ENCODE assay signal across 17 cellular contexts in the genomic region with DNA sequence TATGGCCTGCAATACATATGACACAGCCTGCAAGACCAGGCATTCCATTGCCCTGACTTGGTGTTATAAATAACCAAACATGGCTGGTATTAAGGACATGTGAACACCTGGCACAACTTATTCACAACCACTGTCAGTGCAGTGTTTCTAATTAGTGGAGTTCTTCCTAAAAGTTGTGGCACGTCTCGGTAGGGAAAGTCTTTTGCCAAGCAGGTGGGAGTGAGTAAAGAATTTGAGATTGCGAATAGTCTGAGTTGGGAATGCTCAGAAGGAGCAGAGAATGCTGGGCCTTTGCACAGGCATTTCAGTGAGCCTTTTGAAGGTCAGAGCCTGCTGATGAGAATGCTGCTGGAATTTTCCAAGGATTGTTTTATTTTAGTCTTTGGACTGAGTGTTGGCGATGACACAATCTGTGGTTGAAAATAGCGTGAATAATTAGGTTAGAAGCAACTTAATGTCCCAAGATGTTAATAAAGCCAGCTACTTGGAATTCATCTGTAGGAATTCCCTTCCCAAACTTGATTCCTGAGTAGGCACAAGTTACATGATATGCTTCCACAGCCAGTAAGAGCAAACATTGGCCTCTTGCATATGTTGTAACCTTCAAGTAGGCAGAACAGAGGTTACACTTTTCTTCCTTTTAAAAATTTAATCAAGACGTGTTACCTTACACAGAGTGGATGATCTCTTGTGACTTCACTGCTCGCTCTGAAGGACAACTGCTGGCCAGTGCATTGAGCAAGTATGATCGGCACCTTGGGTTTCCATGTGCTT.
DNase-seq lines count a peak whose midpoint lies in the region; ATAC-seq, FAIRE-seq and TF ChIP-seq lines count a peak whose summit lies in the region.
"Had no signal": no experiment of that assay in that cellular context is flagged by ENCODE, and none has a peak within 500 bp of the region (broad histone marks: within the 10 kb centered on the region; RNA-seq: fewer than 3 reads in every experiment).

No MANE protein-coding gene starts in this region.

- H3K9me3 Mint-ChIP-seq in nephron: peaks cover 12% of the 10 kb centered on the region
- H3K9me3 Mint-ChIP-seq in activated CD8-positive, alpha-beta T cell treated with anti-CD3 and anti-CD28 coated beads for 36 hours: peaks cover 2% of the 10 kb centered on the region

- TF ChIP-seq CTCF in fibroblast of mammary gland (conservative IDR thresholded peaks at IDR 0.05; ENCODE audit: control insufficient read depth, insufficient read depth, low read depth, low read length) (no peak), nephron (IDR thresholded peaks at IDR 0.05; ENCODE audit: unreplicated experiment in 3 of 3) (no peak), uterus (IDR thresholded peaks at IDR 0.05) (no peak)
- TF ChIP-seq CTCF in activated CD8-positive, alpha-beta T cell treated with anti-CD3 and anti-CD28 coated beads for 36 hours (IDR thresholded peaks at IDR 0.05): no peak

- H3K9me3 ChIP-seq in uterus (no peaks in the 10 kb centered on the region), small intestine (ENCODE audit: control insufficient read depth, low read depth) (no peaks in the 10 kb centered on the region)
- H3K9me3 ChIP-seq: prostate gland, vagina had no signal

- no peaks in the 10 kb centered on the region for H3K36me3 ChIP-seq in uterus
- no peaks in the 10 kb centered on the region for H3K36me3 ChIP-seq in small intestine (ENCODE audit: control insufficient read depth in 2 of 2, insufficient read depth in 2 of 2, low read length in 2 of 2)
- H3K36me3 ChIP-seq: prostate gland, vagina had no signal

- peaks cover 21% of the 10 kb centered on the region for H3K4me1 Mint-ChIP-seq in nephron
- no peaks in the 10 kb centered on the region for H3K4me1 Mint-ChIP-seq in activated CD8-positive, alpha-beta T cell treated with anti-CD3 and anti-CD28 coated beads for 36 hours (ENCODE audit: low read depth)
- H3K4me1 Mint-ChIP-seq: activated CD4-positive, alpha-beta T cell treated with anti-CD3 and anti-CD28 coated beads, Interleukin-2, amount 10 ng/mL, durations not matched to agents 24 days and 14 days had no signal

- 87 to 88% (median 88%) methylated on average over 8 of the region's 8 CpGs for WGBS in small intestine, 3 donors

- TF ChIP-seq POLR2A in uterus (IDR thresholded peaks at IDR 0.05): no peak

- H3K27me3 Mint-ChIP-seq in nephron (ENCODE audit: low read depth): no peaks in the 10 kb centered on the region
- H3K27me3 Mint-ChIP-seq in activated CD8-positive, alpha-beta T cell treated with anti-CD3 and anti-CD28 coated beads for 36 hours: no peaks in the 10 kb centered on the region
- H3K27me3 Mint-ChIP-seq: activated CD4-positive, alpha-beta T cell treated with anti-CD3 and anti-CD28 coated beads, Interleukin-2, amount 10 ng/mL, durations not matched to agents 24 days and 14 days had no signal

- H3K4me3 ChIP-seq in fibroblast of mammary gland (ENCODE audit: control insufficient read depth, low read depth, low read length) (no peak overlapping the region), uterus (no peak overlapping the region), small intestine (ENCODE audit: low read depth in 1 of 2, low read length in 2 of 2) (no peak overlapping the region)
- H3K4me3 ChIP-seq: prostate gland, vagina had no signal

- ATAC-seq in Right ventricle myocardium superior (ENCODE audit: poor library complexity): peak; percentile 68
- ATAC-seq in activated CD8-positive, alpha-beta T cell treated with anti-CD3 and anti-CD28 coated beads for 36 hours: no peak
- ATAC-seq: activated T-cell treated with anti-CD3 and anti-CD28 coated beads, Interleukin-2, amount 50 U/mL, for 4 hours; CD8-positive, alpha-beta T cell had no signal

- peaks cover 11% of the 10 kb centered on the region for H3K36me3 Mint-ChIP-seq in nephron (ENCODE audit: low read depth)
- peaks cover 4% of the 10 kb centered on the region for H3K36me3 Mint-ChIP-seq in activated CD8-positive, alpha-beta T cell treated with anti-CD3 and anti-CD28 coated beads for 36 hours (ENCODE audit: low read depth)

- DNase-seq in Right ventricle myocardium superior: no peak
- no peak for DNase-seq in cardiac septum (ENCODE audit: low spot score)
- peak; percentile 54 for DNase-seq in fibroblast of mammary gland (ENCODE audit: low read depth)
- DNase-seq in uterus: no peak
- DNase-seq in activated CD8-positive, alpha-beta T cell treated with anti-CD3 and anti-CD28 coated beads for 36 hours: no peak
- DNase-seq in NK-92 treated with Interleukin-12 subunit alpha and Interleukin-12 subunit beta, amount 100 ng/mL, for 24 hours (lab: John Stamatoyannopoulos, UW): no peak
- no peak for DNase-seq in small intestine
- DNase-seq: activated CD4-positive, alpha-beta T cell treated with anti-CD3 and anti-CD28 coated beads, Interleukin-2, amount 10 ng/mL, durations not matched to agents 24 days and 14 days; activated T-cell treated with anti-CD3 and anti-CD28 coated beads, Interleukin-2, amount 50 U/mL, for 4 hours; CD8-positive, alpha-beta T cell; Kasumi-1; NCI-H69; stimulated activated CD4-positive, alpha-beta T cell treated with anti-CD3 and anti-CD28 coated beads, Interleukin-4, amount 100 ng/mL, for 24 hours; T-helper 9 cell had no signal

- H3K4me1 ChIP-seq in uterus (no peaks in the 10 kb centered on the region), small intestine (ENCODE audit: control insufficient read depth in 2 of 2, insufficient read depth in 1 of 2, low read depth in 1 of 2, low read length in 1 of 2) (no peaks in the 10 kb centered on the region)
- H3K4me1 ChIP-seq: prostate gland, vagina had no signal

- CTCF ChIA-PET in activated CD8-positive, alpha-beta T cell treated with anti-CD3 and anti-CD28 coated beads for 36 hours (lab: Charles Lee): no interaction called here

- FAIRE-seq in small intestine (lab: Jason Lieb, UNC): no peak

- POLR2A ChIA-PET in activated CD8-positive, alpha-beta T cell treated with anti-CD3 and anti-CD28 coated beads for 36 hours (lab: Charles Lee): no interaction called here

- no peaks in the 10 kb centered on the region for H3K27me3 ChIP-seq in uterus
- no peaks in the 10 kb centered on the region for H3K27me3 ChIP-seq in small intestine (ENCODE audit: control insufficient read depth in 2 of 2, insufficient read depth in 2 of 2, low read length in 2 of 2)
- H3K27me3 ChIP-seq: vagina had no signal

- H3K4me3 Mint-ChIP-seq in nephron: no peak overlapping the region
- H3K4me3 Mint-ChIP-seq in activated CD8-positive, alpha-beta T cell treated with anti-CD3 and anti-CD28 coated beads for 36 hours: no peak overlapping the region
- H3K4me3 Mint-ChIP-seq: activated CD4-positive, alpha-beta T cell treated with anti-CD3 and anti-CD28 coated beads, Interleukin-2, amount 10 ng/mL, durations not matched to agents 24 days and 14 days; activated T-cell treated with anti-CD3 and anti-CD28 coated beads, Interleukin-2, amount 50 U/mL, for 4 hours; CD8-positive, alpha-beta T cell had no signal

- H3K27ac Mint-ChIP-seq in nephron: peak overlapping the region in 2 of 3 experiments; percentile 3 to 16
- H3K27ac Mint-ChIP-seq in activated CD8-positive, alpha-beta T cell treated with anti-CD3 and anti-CD28 coated beads for 36 hours: no peak overlapping the region
- H3K27ac Mint-ChIP-seq: activated CD4-positive, alpha-beta T cell treated with anti-CD3 and anti-CD28 coated beads, Interleukin-2, amount 10 ng/mL, durations not matched to agents 24 days and 14 days; CD8-positive, alpha-beta T cell had no signal

- intact Hi-C loops in Right ventricle myocardium superior (cut with DNase I) (no loop called here), cardiac septum (cut with DNase I) (no loop called here), uterus (cut with DNase I; ENCODE audit: low total_unique reads) (no loop called here)
- intact Hi-C loops in activated CD8-positive, alpha-beta T cell treated with anti-CD3 and anti-CD28 coated beads for 36 hours (cut with micrococcal nuclease): no loop called here

- H3K27ac ChIP-seq in uterus (peak overlapping the region; percentile 56 to 63), small intestine (ENCODE audit: low read depth in 1 of 2, low read length in 1 of 2) (no peak overlapping the region)
- H3K27ac ChIP-seq: prostate gland, vagina had no signal

Comparison
In these comparisons a context has a peak if more than half of its experiments do, and no peak if none do; other contexts are left out.
1. H3K27ac ChIP-seq: peak in uterus (2 of 2); none in small intestine (0 of 2).